Comparison of ENCODE assay signal across 3 cellular contexts in genomic region chr22:49638001-49638400, GRCh38.
"Had no signal": no experiment of that assay in that cellular context is flagged by ENCODE, and none has a peak within 500 bp of the region (broad histone marks: within the 10 kb centered on the region; RNA-seq: fewer than 3 reads in every experiment).

No MANE protein-coding gene starts in this region.

- H3K4me3 ChIP-seq: GM12878 had no signal

- ATAC-seq: GM12878 had no signal

- DNase-seq: GDM1, GF-D8 had no signal
